12 cellular contexts compared by ENCODE assay signal in the genomic region with DNA sequence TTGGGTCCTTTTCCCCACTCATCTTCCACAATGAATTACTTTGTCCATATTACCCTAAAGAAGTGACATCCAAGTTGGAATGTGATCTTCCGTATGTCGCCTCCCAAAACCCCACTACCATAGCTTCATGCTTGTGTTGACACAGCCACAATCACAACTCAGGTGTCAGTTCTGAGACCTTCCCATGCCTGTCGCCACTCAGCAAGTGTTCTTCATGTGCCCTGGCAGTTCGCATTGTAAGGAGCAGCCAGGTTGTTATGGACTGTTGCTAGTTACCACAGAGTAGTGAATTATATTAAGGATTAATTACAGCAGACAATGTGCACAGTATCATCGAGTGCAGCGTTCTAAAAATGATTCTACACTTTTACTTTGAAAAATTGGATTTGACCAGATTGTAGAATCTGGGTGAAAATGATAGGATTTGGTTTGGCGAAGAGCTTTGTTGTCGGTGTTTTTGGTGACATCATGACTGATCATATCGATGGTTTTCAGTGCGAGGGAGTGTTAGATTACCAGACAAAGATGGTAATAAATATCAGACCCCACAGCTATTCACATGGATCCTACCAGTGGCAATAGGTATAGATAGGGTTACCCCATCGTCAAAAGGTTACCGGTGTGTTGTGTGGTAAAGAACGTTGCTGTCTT. TPM values are rescaled to one million over a fixed set of nuclear protein-coding genes. Genes with fewer than 3 reads are reported as not detected.
DNase-seq lines count a peak whose midpoint lies in the region; ATAC-seq, FAIRE-seq and TF ChIP-seq lines count a peak whose summit lies in the region.
"Had no signal": no experiment of that assay in that cellular context is flagged by ENCODE, and none has a peak within 500 bp of the region (broad histone marks: within the 10 kb centered on the region; RNA-seq: fewer than 3 reads in every experiment).

No MANE protein-coding gene starts in this region.

- peaks cover 2% of the 10 kb centered on the region for H3K36me3 Mint-ChIP-seq in activated T-cell treated with anti-CD3 and anti-CD28 coated beads, Interleukin-2, amount 50 U/mL, for 4 hours (ENCODE audit: insufficient read depth)
- peaks cover 3% of the 10 kb centered on the region for H3K36me3 Mint-ChIP-seq in activated naive CD8-positive, alpha-beta T cell treated with anti-CD3 and anti-CD28 coated beads for 36 hours
- H3K36me3 Mint-ChIP-seq in immature natural killer cell, result peaks cover 0 to 4% (median 0%) of the 10 kb centered on the region in 3 donors

- no peak overlapping the region for H3K27ac ChIP-seq in stomach smooth muscle (ENCODE audit: low read length)
- H3K27ac ChIP-seq in pancreas, result no peak overlapping the region

- peak overlapping the region; percentile 66 to 86 for H3K4me3 ChIP-seq in stomach smooth muscle (ENCODE audit: low read length in 2 of 2)
- H3K4me3 ChIP-seq in pancreas, result peak overlapping the region in 2 of 4 donors; percentile 78

- H3K9ac ChIP-seq in stomach smooth muscle (ENCODE audit: low read length in 2 of 2), result peak overlapping the region; percentile 70 to 78

- no peak for DNase-seq in activated T-cell treated with anti-CD3 and anti-CD28 coated beads, Interleukin-2, amount 50 U/mL, for 4 hours
- no peak for DNase-seq in activated T-cell treated with anti-CD3 and anti-CD28 coated beads for 4 hours
- no peak for DNase-seq in activated naive CD8-positive, alpha-beta T cell treated with anti-CD3 and anti-CD28 coated beads for 36 hours
- DNase-seq in immature natural killer cell, result no peak
- DNase-seq in T1000 (lab: John Stamatoyannopoulos, UW), result no peak
- no peak for DNase-seq in pancreas
- DNase-seq in GOT3 (lab: John Stamatoyannopoulos, UW), result no peak
- DNase-seq: activated CD4-positive, CD25-positive, alpha-beta regulatory T cell; NCI-H69 had no signal

- FAIRE-seq in pancreas (lab: Jason Lieb, UNC), result no peak

- H3K9me3 Mint-ChIP-seq in activated T-cell treated with anti-CD3 and anti-CD28 coated beads, Interleukin-2, amount 50 U/mL, for 4 hours, result no peaks in the 10 kb centered on the region
- no peaks in the 10 kb centered on the region for H3K9me3 Mint-ChIP-seq in activated naive CD8-positive, alpha-beta T cell treated with anti-CD3 and anti-CD28 coated beads for 36 hours
- H3K9me3 Mint-ChIP-seq in immature natural killer cell, result no peaks in the 10 kb centered on the region

- H3K27me3 ChIP-seq in stomach smooth muscle (ENCODE audit: control insufficient read depth in 1 of 2, insufficient read depth in 2 of 2, low read length in 2 of 2) (peaks cover 4 to 8% of the 10 kb centered on the region in 2 donors), pancreas (no peaks in the 10 kb centered on the region)

- no peak for TF ChIP-seq CTCF in pancreas (IDR thresholded peaks at IDR 0.05)

- H3K4me1 ChIP-seq in stomach smooth muscle (ENCODE audit: control insufficient read depth, insufficient read depth, low read length) (peaks cover 25% of the 10 kb centered on the region), pancreas (peaks cover 0 to 14% (median 9%) of the 10 kb centered on the region in 3 donors)

- no peaks in the 10 kb centered on the region for H3K27me3 Mint-ChIP-seq in activated T-cell treated with anti-CD3 and anti-CD28 coated beads, Interleukin-2, amount 50 U/mL, for 4 hours (ENCODE audit: low read depth)
- H3K27me3 Mint-ChIP-seq in activated naive CD8-positive, alpha-beta T cell treated with anti-CD3 and anti-CD28 coated beads for 36 hours, result no peaks in the 10 kb centered on the region
- peaks cover 9 to 17% (median 14%) of the 10 kb centered on the region in 3 donors for H3K27me3 Mint-ChIP-seq in immature natural killer cell (ENCODE audit: low read depth in 3 of 3)

- peak overlapping the region; percentile 97 for H3K4me3 Mint-ChIP-seq in activated T-cell treated with anti-CD3 and anti-CD28 coated beads, Interleukin-2, amount 50 U/mL, for 4 hours
- H3K4me3 Mint-ChIP-seq in activated naive CD8-positive, alpha-beta T cell treated with anti-CD3 and anti-CD28 coated beads for 36 hours, result peak overlapping the region; percentile 83
- peak overlapping the region; percentile 88 to 95 (median 91) for H3K4me3 Mint-ChIP-seq in immature natural killer cell

- peaks cover 62% of the 10 kb centered on the region for H3K4me1 Mint-ChIP-seq in activated T-cell treated with anti-CD3 and anti-CD28 coated beads, Interleukin-2, amount 50 U/mL, for 4 hours (ENCODE audit: low read depth)
- H3K4me1 Mint-ChIP-seq in activated naive CD8-positive, alpha-beta T cell treated with anti-CD3 and anti-CD28 coated beads for 36 hours, result peaks cover 58% of the 10 kb centered on the region
- peaks cover 60 to 69% of the 10 kb centered on the region in 2 donors for H3K4me1 Mint-ChIP-seq in immature natural killer cell

- ATAC-seq in activated T-cell treated with anti-CD3 and anti-CD28 coated beads, Interleukin-2, amount 50 U/mL, for 4 hours, result no peak
- ATAC-seq in pancreas, result no peak

- 70 to 77% methylated on average over 13 of the region's 13 CpGs for WGBS in pancreas, 2 donors

- no peaks in the 10 kb centered on the region for H3K9me3 ChIP-seq in stomach smooth muscle (ENCODE audit: control insufficient read depth in 2 of 2, low read length in 2 of 2)
- H3K9me3 ChIP-seq in pancreas, result no peaks in the 10 kb centered on the region
- H3K9me3 ChIP-seq: HAP-1, tibial nerve had no signal

- H3K27ac Mint-ChIP-seq in activated naive CD8-positive, alpha-beta T cell treated with anti-CD3 and anti-CD28 coated beads for 36 hours, result peak overlapping the region; percentile 32
- H3K27ac Mint-ChIP-seq in immature natural killer cell, result peak overlapping the region; percentile 86 to 94 (median 91)

- H3K36me3 ChIP-seq in stomach smooth muscle (ENCODE audit: control insufficient read depth in 2 of 2, insufficient read depth in 2 of 2, low read length in 2 of 2) (no peaks in the 10 kb centered on the region), pancreas (no peaks in the 10 kb centered on the region)
- H3K36me3 ChIP-seq: HAP-1 had no signal

- intact Hi-C loops in pancreas (cut with DNase I), result no loop called here

RNA-seq across cellular contexts. Expression of gene PCMTD2, which starts 1.7 kb away (rescaled TPM):
- 10 to 100 TPM; 20.4 to 24.4 (median 21.2) TPM for total RNA-seq in activated T-cell treated with anti-CD3 and anti-CD28 coated beads, Interleukin-2, amount 50 U/mL, for 4 hours
- 10 to 100 TPM; 27.5 to 30.0 TPM for total RNA-seq in activated naive CD8-positive, alpha-beta T cell treated with anti-CD3 and anti-CD28 coated beads for 36 hours
- polyA plus RNA-seq in immature natural killer cell (10 to 100 TPM; 43.3 to 65.4 (median 58.2) TPM), pancreas (10 to 100 TPM; 22.2 to 36.8 TPM)
- total RNA-seq in pancreas, result 10 to 100 TPM; 11.8 to 36.2 (median 24.0) TPM
